Comparison of ENCODE assay signal across 8 cellular contexts in genomic region chr10:50417906-50418697, GRCh38.
DNase-seq lines count a peak whose midpoint lies in the region; ATAC-seq, FAIRE-seq and TF ChIP-seq lines count a peak whose summit lies in the region.

No MANE protein-coding gene starts in this region.

- WGBS in small intestine, 3 donors, result 1 to 3% (median 1%) methylated on average over 50 to 61 of the region's 61 CpGs

- peak overlapping the region; percentile 85 to 93 for H3K27ac ChIP-seq in small intestine (ENCODE audit: low read depth in 1 of 2, low read length in 1 of 2)

- H3K4me1 ChIP-seq in small intestine (ENCODE audit: control insufficient read depth in 2 of 2, insufficient read depth in 1 of 2, low read depth in 1 of 2, low read length in 1 of 2), result peaks cover 4 to 7% of the 10 kb centered on the region in 2 donors

- peak; percentile 20 for DNase-seq in CMK (ENCODE audit: low read depth)
- peak; percentile 5 for DNase-seq in T-helper 9 cell
- peak; percentile 88 for DNase-seq in bronchial epithelial cell (ENCODE audit: low read depth)
- peak; percentile 59 for DNase-seq in inferior parietal cortex (ENCODE audit: extremely low spot score)
- DNase-seq in small intestine, result peak; percentile 85
- DNase-seq in D721Med (ENCODE audit: insufficient read length, low spot score), result no peak

- no peak for TF ChIP-seq CTCF in bronchial epithelial cell (IDR thresholded peaks at IDR 0.05; ENCODE audit: insufficient read depth, low read length, severe bottlenecking)
- no peak for TF ChIP-seq CTCF in D721Med (IDR thresholded peaks at IDR 0.05; ENCODE audit: insufficient read depth, missing control alignments)

- H3K4me3 ChIP-seq in bronchial epithelial cell (ENCODE audit: low read depth, low read length) (peak overlapping the region; percentile 48), small intestine (ENCODE audit: low read depth in 1 of 2, low read length in 2 of 2) (peak overlapping the region; percentile 55 to 94)

- no peak for FAIRE-seq in bronchial epithelial cell (lab: Jason Lieb, UNC)
- FAIRE-seq in small intestine (lab: Jason Lieb, UNC), result no peak
- no peak for FAIRE-seq in D721Med (lab: Jason Lieb, UNC)

- ATAC-seq in GM19438 (IDR thresholded peaks at IDR 0.05; ENCODE audit: low read depth, unreplicated experiment), result peak; percentile 73
- ATAC-seq in HG03460 (IDR thresholded peaks at IDR 0.05; ENCODE audit: unreplicated experiment), result peak; percentile 76

- no peaks in the 10 kb centered on the region for H3K27me3 ChIP-seq in bronchial epithelial cell (ENCODE audit: control insufficient read depth, insufficient read depth, low read length)
- no peaks in the 10 kb centered on the region for H3K27me3 ChIP-seq in small intestine (ENCODE audit: control insufficient read depth in 2 of 2, insufficient read depth in 2 of 2, low read length in 2 of 2)

- H3K9me3 ChIP-seq in small intestine (ENCODE audit: control insufficient read depth, low read depth), result no peaks in the 10 kb centered on the region

- no peaks in the 10 kb centered on the region for H3K36me3 ChIP-seq in bronchial epithelial cell (ENCODE audit: control insufficient read depth, insufficient read depth, low read length)
- no peaks in the 10 kb centered on the region for H3K36me3 ChIP-seq in small intestine (ENCODE audit: control insufficient read depth in 2 of 2, insufficient read depth in 2 of 2, low read length in 2 of 2)
